ENCODE assay signal across 1 cellular context in the genomic region with DNA sequence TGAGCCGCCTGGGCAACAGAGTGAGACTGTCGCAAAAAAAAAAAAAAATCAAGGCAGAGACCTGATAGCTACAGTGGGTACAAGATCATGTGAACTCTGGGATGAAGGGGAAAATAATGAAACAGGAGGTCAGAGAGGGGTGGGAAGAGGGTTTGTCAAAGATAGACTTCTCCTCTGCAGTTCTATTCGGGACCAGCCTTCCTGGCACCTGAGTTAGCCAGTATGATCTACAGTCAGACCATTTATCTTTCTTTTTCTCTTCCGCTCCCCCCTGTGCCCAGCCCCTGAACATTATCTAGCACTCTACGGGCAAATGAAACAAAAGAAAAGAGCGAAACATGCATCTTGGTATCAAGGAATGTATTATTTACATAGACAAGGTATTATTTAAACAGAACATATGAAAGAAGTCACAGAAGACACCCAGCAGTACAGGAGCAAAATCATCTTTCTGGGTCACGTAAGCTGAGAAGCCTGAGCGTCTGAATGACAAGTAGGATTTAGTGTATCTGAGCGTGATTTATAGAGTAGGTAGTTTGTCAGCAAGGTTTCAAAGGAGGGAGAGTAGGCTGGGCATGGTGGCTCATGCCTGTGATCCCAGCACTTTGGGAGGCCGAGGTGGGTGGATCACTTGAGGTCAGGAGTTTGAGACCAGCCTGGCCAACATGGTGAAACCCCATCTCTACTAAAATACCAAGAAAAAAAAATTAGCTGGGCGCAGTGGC.
TF ChIP-seq lines count a peak whose summit lies in the region.

No MANE protein-coding gene starts in this region.

TF ChIP-seq in K562, 482 proteins besides CTCF, POLR2A, EP300 and RAD21:
- no peak for TF ChIP-seq SP1 (CRISPR knock-in tag; IDR thresholded peaks at IDR 0.05)
- TF ChIP-seq, protein P1, sequence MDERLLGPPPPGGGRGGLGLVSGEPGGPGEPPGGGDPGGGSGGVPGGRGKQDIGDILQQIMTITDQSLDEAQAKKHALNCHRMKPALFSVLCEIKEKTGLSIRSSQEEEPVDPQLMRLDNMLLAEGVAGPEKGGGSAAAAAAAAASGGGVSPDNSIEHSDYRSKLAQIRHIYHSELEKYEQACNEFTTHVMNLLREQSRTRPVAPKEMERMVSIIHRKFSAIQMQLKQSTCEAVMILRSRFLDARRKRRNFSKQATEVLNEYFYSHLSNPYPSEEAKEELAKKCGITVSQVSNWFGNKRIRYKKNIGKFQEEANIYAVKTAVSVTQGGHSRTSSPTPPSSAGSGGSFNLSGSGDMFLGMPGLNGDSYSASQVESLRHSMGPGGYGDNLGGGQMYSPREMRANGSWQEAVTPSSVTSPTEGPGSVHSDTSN (CRISPR knock-in tag; IDR thresholded peaks at IDR 0.05; ENCODE audit: low read depth), result no peak
- TF ChIP-seq, protein P1 (tag; conservative IDR thresholded peaks at IDR 0.05; ENCODE audit: low read depth), result peak; percentile 58
- no peak for TF ChIP-seq MED1 (CRISPR knock-in tag; IDR thresholded peaks at IDR 0.05; ENCODE audit: borderline replicate concordance)
- peak; percentile 82 for TF ChIP-seq MEIS2 (IDR thresholded peaks at IDR 0.05; ENCODE audit: partially characterized antibody)
- TF ChIP-seq, protein P2, sequence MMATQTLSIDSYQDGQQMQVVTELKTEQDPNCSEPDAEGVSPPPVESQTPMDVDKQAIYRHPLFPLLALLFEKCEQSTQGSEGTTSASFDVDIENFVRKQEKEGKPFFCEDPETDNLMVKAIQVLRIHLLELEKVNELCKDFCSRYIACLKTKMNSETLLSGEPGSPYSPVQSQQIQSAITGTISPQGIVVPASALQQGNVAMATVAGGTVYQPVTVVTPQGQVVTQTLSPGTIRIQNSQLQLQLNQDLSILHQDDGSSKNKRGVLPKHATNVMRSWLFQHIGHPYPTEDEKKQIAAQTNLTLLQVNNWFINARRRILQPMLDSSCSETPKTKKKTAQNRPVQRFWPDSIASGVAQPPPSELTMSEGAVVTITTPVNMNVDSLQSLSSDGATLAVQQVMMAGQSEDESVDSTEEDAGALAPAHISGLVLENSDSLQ (IDR thresholded peaks at IDR 0.05), result peak; percentile 48
- TF ChIP-seq, protein P3, sequence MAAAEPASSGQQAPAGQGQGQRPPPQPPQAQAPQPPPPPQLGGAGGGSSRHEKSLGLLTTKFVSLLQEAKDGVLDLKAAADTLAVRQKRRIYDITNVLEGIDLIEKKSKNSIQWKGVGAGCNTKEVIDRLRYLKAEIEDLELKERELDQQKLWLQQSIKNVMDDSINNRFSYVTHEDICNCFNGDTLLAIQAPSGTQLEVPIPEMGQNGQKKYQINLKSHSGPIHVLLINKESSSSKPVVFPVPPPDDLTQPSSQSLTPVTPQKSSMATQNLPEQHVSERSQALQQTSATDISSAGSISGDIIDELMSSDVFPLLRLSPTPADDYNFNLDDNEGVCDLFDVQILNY (CRISPR knock-in tag; IDR thresholded peaks at IDR 0.05), result no peak
